In genomic region chr1:54982739-54983138, GRCh38 we compare ENCODE assay signal across 2 cellular contexts.
TF ChIP-seq lines count a peak whose summit lies in the region.

No MANE protein-coding gene starts in this region.

TF ChIP-seq in SK-N-SH, 30 proteins besides CTCF, POLR2A, EP300 and RAD21 (continued from another document):
- TF ChIP-seq REST (IDR thresholded peaks at IDR 0.05; ENCODE audit: low read depth, low read length), result no peak
- TF ChIP-seq EZH2phosphoT487 (IDR thresholded peaks at IDR 0.05; ENCODE audit: borderline replicate concordance, low read depth), result no peak
- no peak for TF ChIP-seq TAF1 (IDR thresholded peaks at IDR 0.05; ENCODE audit: borderline replicate concordance, low read depth, low read length)

TF ChIP-seq in SK-N-SH treated with all-trans-retinoic acid at 6 μM for 48 hours, 23 proteins besides CTCF, POLR2A, EP300 and RAD21 (continued from another document):
- TF ChIP-seq TSHZ2 (CRISPR knock-in tag; IDR thresholded peaks at IDR 0.05) (no peak), ISL1 (CRISPR knock-in tag; IDR thresholded peaks at IDR 0.05) (no peak), BACH2 (CRISPR knock-in tag; IDR thresholded peaks at IDR 0.05; ENCODE audit: borderline replicate concordance) (no peak), PATZ1 (CRISPR knock-in tag; IDR thresholded peaks at IDR 0.05; ENCODE audit: borderline replicate concordance) (no peak), ZNF565 (CRISPR knock-in tag; conservative IDR thresholded peaks at IDR 0.05; ENCODE audit: low read depth) (no peak)
